ENCODE assay signal across 27 cellular contexts in the genomic region with DNA sequence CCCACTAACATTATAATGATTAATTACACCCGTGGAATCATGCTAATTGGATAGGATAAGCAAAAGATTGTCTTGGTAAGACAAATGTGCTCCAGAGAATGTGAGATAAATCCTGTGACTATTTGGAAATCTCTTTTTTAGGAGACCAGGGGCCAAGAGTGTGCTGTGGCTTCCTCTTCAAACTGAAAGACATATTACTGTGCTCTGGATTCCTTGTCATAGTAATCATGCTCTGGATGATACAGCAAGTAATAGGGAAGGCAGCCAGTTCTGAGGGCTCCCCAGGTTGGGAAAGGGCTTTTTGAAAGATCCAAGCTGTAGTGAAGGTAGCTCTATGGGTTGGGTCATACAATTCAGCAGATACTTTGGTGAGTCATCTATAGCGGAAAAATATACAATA.
"Had no signal": no experiment of that assay in that cellular context is flagged by ENCODE, and none has a peak within 500 bp of the region (broad histone marks: within the 10 kb centered on the region; RNA-seq: fewer than 3 reads in every experiment).

No MANE protein-coding gene starts in this region.

- H3K4me1 ChIP-seq: lower lobe of right lung, parathyroid adenoma, right atrium auricular region, stomach, thyroid gland, vagina had no signal

- H3K9me3 ChIP-seq: esophagus muscularis mucosa, lower lobe of right lung, right atrium auricular region, thyroid gland, vagina had no signal

- H3K36me3 ChIP-seq: esophagus muscularis mucosa, lower lobe of right lung, right atrium auricular region, stomach, thyroid gland, vagina had no signal

- H3K9ac ChIP-seq: parathyroid adenoma had no signal

- FAIRE-seq: colon had no signal

- H3K27ac Mint-ChIP-seq: endodermal cell, immature natural killer cell, natural killer cell, progenitor cell of endocrine pancreas had no signal

- H3K36me3 Mint-ChIP-seq: immature natural killer cell had no signal

- ATAC-seq: left ventricle myocardium superior, lower lobe of right lung, natural killer cell, sciatic nerve had no signal

- H3K4me1 Mint-ChIP-seq: endodermal cell, immature natural killer cell, natural killer cell, neural crest cell had no signal

- H3K27ac ChIP-seq: dorsolateral prefrontal cortex, esophagus muscularis mucosa, lower lobe of right lung, parathyroid adenoma, right atrium auricular region, stomach, thyroid gland, vagina had no signal

- H3K4me3 ChIP-seq: dorsolateral prefrontal cortex, esophagus muscularis mucosa, lower lobe of right lung, right atrium auricular region, smooth muscle cell, stomach, thyroid gland, vagina had no signal

- H3K27me3 ChIP-seq: dorsolateral prefrontal cortex, esophagus muscularis mucosa, right atrium auricular region, stomach, thyroid gland, vagina had no signal

- H3K4me2 ChIP-seq: smooth muscle cell had no signal

- DNase-seq: dorsolateral prefrontal cortex; effector CD4-positive, alpha-beta T cell; endodermal cell; hypothalamus; immature natural killer cell; islet precursor cell; kidney glomerular epithelial cell; left ventricle myocardium superior; lower lobe of right lung; natural killer cell; stimulated activated CD4-positive, alpha-beta T cell treated with anti-CD3 and anti-CD28 coated beads, Interleukin-12 subunit alpha, Interleukin-12 subunit beta, amount 100 ng/mL, for 4 hours; stimulated activated CD4-positive, alpha-beta T cell treated with anti-CD3 and anti-CD28 coated beads, Interleukin-1b, Interleukin-23, amount 100 ng/mL, for 48 hours; stimulated activated CD4-positive, alpha-beta T cell treated with anti-CD3 and anti-CD28 coated beads, Interleukin-4, amount 100 ng/mL, for 1 hour; stimulated activated CD8-positive, alpha-beta memory T cell treated with anti-CD3 and anti-CD28 coated beads, Interleukin-4, amount 100 ng/mL, for 48 hours; stimulated activated naive CD4-positive, alpha-beta T cell; stomach; thyroid gland; trophoblast cell had no signal

- H3K27me3 Mint-ChIP-seq: progenitor cell of endocrine pancreas had no signal

- H3K4me3 Mint-ChIP-seq: endodermal cell, immature natural killer cell, natural killer cell, neural crest cell had no signal

- H3K79me2 ChIP-seq: parathyroid adenoma had no signal

- H2AFZ ChIP-seq: parathyroid adenoma had no signal
